In the genomic region with DNA sequence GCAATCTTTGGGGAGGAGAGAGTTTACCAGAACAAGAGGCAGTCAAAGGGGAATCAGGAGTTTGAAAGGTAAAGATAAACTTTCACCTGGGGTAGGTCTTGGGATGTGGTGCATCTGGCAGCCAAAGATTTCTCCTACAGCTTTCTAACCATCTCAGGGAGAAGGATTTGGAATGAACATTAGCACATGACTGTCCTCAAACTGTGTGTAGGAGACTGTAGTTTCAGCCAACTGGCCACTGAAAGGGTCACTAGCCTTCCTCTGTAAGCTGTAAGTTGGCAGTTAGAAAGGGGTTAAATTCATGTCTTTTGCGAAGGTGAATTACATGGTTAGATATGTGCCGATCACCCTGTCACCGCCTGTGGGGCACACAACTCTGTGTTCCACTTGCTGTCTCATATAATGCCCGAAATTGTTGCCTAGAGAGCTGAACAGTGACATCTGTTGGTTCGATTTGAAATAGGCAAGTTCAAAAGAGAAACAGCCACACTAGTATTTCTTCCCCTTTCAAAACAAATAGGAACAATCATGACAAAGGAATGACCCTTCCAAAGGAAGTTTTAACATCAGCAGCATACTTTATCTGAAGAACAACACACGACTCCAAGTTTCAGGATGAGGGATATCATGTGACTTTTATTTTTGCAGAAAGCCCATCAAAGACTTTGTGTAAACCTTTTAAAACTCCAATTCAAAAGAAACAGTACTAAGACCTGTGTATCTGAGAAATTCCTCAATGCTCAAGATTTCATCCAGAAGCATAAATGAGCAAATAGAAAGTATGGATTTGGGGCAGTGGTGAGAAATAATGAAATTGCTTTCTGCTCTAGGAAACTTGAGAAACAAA, we compare ENCODE assay signal across 8 cellular contexts. TPM values are rescaled to one million over a fixed set of nuclear protein-coding genes. Genes with fewer than 3 reads are reported as not detected.
A peak's percentile ranks its signal among the peaks of the same experiment; 100 is the strongest.
DNase-seq lines count a peak whose midpoint lies in the region; TF ChIP-seq lines count a peak whose summit lies in the region.

No MANE protein-coding gene starts in this region.

- H3K27ac ChIP-seq in H9 (ENCODE audit: insufficient read length, low read depth, low read length) (no peak overlapping the region), hepatocyte (no peak overlapping the region)

- H2AFZ ChIP-seq in H9 (ENCODE audit: low read length) (peak overlapping the region; percentile 79), hepatocyte (peak overlapping the region; percentile 11)

- H2AK5ac ChIP-seq in H9 (ENCODE audit: insufficient read length, low read length): no peak overlapping the region

- no peak overlapping the region for H3K23ac ChIP-seq in H9 (ENCODE audit: insufficient read length, low read depth, low read length)

- no peak overlapping the region for H2BK12ac ChIP-seq in H9 (ENCODE audit: insufficient read length, low read depth, low read length)

- H2BK20ac ChIP-seq in H9 (ENCODE audit: low read depth, low read length, poor library complexity, severe bottlenecking): no peak overlapping the region

- no peak overlapping the region for H2BK15ac ChIP-seq in H9 (ENCODE audit: low read depth, low read length)

- no peak overlapping the region for H4K8ac ChIP-seq in H9 (replicated peaks; ENCODE audit: insufficient read length, low read depth, low read length)

- H3K18ac ChIP-seq in H9 (ENCODE audit: insufficient read length, low read depth, low read length): no peak overlapping the region

- no peak overlapping the region for H3K4me3 Mint-ChIP-seq in H9

- DNase-seq in SIG-M5 treated with dmso at 0.1 percent for 504 hours (lab: John Stamatoyannopoulos, UW; ENCODE audit: unreplicated experiment): peak; percentile 65
- no peak for DNase-seq in SIG-M5 (lab: John Stamatoyannopoulos, UW)
- DNase-seq in H9: peak; percentile 53
- DNase-seq in LHCN-M2 (ENCODE audit: low read depth): peak; percentile 73
- DNase-seq in RKO (ENCODE audit: low spot score): peak; percentile 81
- peak; percentile 83 for DNase-seq in amniotic stem cell (lab: John Stamatoyannopoulos, UW)
- DNase-seq in hepatocyte (ENCODE audit: low spot score): peak; percentile 67

- H3K36me3 Mint-ChIP-seq in H9 (ENCODE audit: insufficient read depth in 1 of 3, low read depth in 3 of 3): no peaks in the 10 kb centered on the region

- no peaks in the 10 kb centered on the region for H3K9me3 ChIP-seq in H9 (ENCODE audit: control insufficient read depth, low read depth, low read length)
- no peaks in the 10 kb centered on the region for H3K9me3 ChIP-seq in hepatocyte (ENCODE audit: low read depth)
- no peaks in the 10 kb centered on the region for H3K9me3 ChIP-seq in skeletal muscle satellite cell (replicated peaks; ENCODE audit: low read length)

- H3K9me3 Mint-ChIP-seq in H9: no peaks in the 10 kb centered on the region

- no peak overlapping the region for H4K91ac ChIP-seq in H9 (ENCODE audit: insufficient read length, low read depth, low read length)

- no peak overlapping the region for H4K5ac ChIP-seq in H9 (ENCODE audit: insufficient read length, low read depth, low read length)

- peak overlapping the region in 1 of 3 experiments; percentile 8; a peak in 1 of 7 replicates for H3K27ac Mint-ChIP-seq in H9

- H3K4ac ChIP-seq in H9 (ENCODE audit: low read depth, low read length): no peak overlapping the region

- H3T11ph ChIP-seq in H9 (ENCODE audit: low read length): no peak overlapping the region

- no CpG with 5 or more reads among the region's 6 CpGs for WGBS in H9 (ENCODE audit: extremely low coverage, insufficient read length, low lambda C conversion rate)
- 4% methylated on average over 6 of the region's 6 CpGs for WGBS in hepatocyte (ENCODE audit: low lambda C conversion rate, missing lambda C conversion rate)

- peaks cover 12% of the 10 kb centered on the region in 2 experiments for H3K4me1 Mint-ChIP-seq in H9

- no peaks in the 10 kb centered on the region for H3K9me2 ChIP-seq in hepatocyte (replicated peaks; ENCODE audit: insufficient read depth)

- H3K56ac ChIP-seq in H9 (ENCODE audit: insufficient read length, low read depth, low read length): no peak overlapping the region

- no peaks in the 10 kb centered on the region for H3K79me1 ChIP-seq in H9 (ENCODE audit: insufficient read depth, low read depth, low read length, poor library complexity, severe bottlenecking)

- H4K20me1 ChIP-seq in H9 (ENCODE audit: control insufficient read depth, insufficient read depth, insufficient read length) (no peaks in the 10 kb centered on the region), hepatocyte (ENCODE audit: insufficient read depth, poor library complexity, severe bottlenecking) (no peaks in the 10 kb centered on the region)

- H3K4me3 ChIP-seq in hepatocyte (no peak overlapping the region), skeletal muscle satellite cell (ENCODE audit: low read length) (no peak overlapping the region)

- no peaks in the 10 kb centered on the region for H3K23me2 ChIP-seq in H9 (ENCODE audit: insufficient read length, low read depth, low read length, poor library complexity, severe bottlenecking)

- H3K9ac ChIP-seq in H9 (ENCODE audit: extremely low read depth, insufficient read length, low read length) (no peak overlapping the region), skeletal muscle satellite cell (ENCODE audit: low read depth, low read length) (no peak overlapping the region)

- no peak overlapping the region for H2BK120ac ChIP-seq in H9 (ENCODE audit: low read depth, low read length, poor library complexity, severe bottlenecking)

- H3K14ac ChIP-seq in H9 (ENCODE audit: insufficient read depth, low read length): no peak overlapping the region

- H3K27me3 ChIP-seq in H9 (ENCODE audit: insufficient read depth, low read length) (no peaks in the 10 kb centered on the region), hepatocyte (no peaks in the 10 kb centered on the region), skeletal muscle satellite cell (ENCODE audit: control insufficient read depth, insufficient read depth, low read length) (peaks cover 14% of the 10 kb centered on the region)

- H3K36me3 ChIP-seq in hepatocyte (replicated peaks; ENCODE audit: insufficient read depth, low read depth): no peaks in the 10 kb centered on the region
- no peaks in the 10 kb centered on the region for H3K36me3 ChIP-seq in skeletal muscle satellite cell (ENCODE audit: insufficient read depth, low read length)

- H3K27me3 Mint-ChIP-seq in H9 (ENCODE audit: low read depth): peaks cover 7% of the 10 kb centered on the region

- TF ChIP-seq CTCF in H9 (conservative IDR thresholded peaks at IDR 0.05) (peak; percentile 74), hepatocyte (IDR thresholded peaks at IDR 0.05; ENCODE audit: poor library complexity) (peak; percentile 84)

- no peak overlapping the region for H2BK5ac ChIP-seq in H9 (ENCODE audit: insufficient read length, low read length)

- H3K4me1 ChIP-seq in H9 (ENCODE audit: insufficient read depth, low read length) (no peaks in the 10 kb centered on the region), hepatocyte (ENCODE audit: insufficient read depth) (peaks cover 3% of the 10 kb centered on the region), skeletal muscle satellite cell (ENCODE audit: control insufficient read depth, insufficient read depth, low read length) (peaks cover 4% of the 10 kb centered on the region)

- H3K4me2 ChIP-seq in H9 (ENCODE audit: insufficient read depth, insufficient read length, low read length) (no peak overlapping the region), hepatocyte (peak overlapping the region; percentile 63), skeletal muscle satellite cell (ENCODE audit: low read length) (peak overlapping the region; percentile 44)

- H3K79me2 ChIP-seq in H9 (ENCODE audit: insufficient read depth, low read length) (no peaks in the 10 kb centered on the region), hepatocyte (no peaks in the 10 kb centered on the region)

RNA-seq across cellular contexts. Expression of a gene that starts 1.1 kb away (rescaled TPM):
- not detected in 2 replicates for total RNA-seq in H9 (2021)
- total RNA-seq in LHCN-M2 (2014; rRNA removed): not detected in 2 replicates
- not detected for polyA plus RNA-seq in LHCN-M2 (2012)
- not detected in 2 replicates for total RNA-seq in hepatocyte
- polyA plus RNA-seq in hepatocyte: not detected in 2 replicates
- total RNA-seq in skeletal muscle satellite cell (2012; rRNA removed): not detected in 2 replicates
